8 cellular contexts compared by ENCODE assay signal in genomic region chr7:151340794-151341356, GRCh38. TPM values are rescaled to one million over a fixed set of nuclear protein-coding genes. Genes with fewer than 3 reads are reported as not detected.
A peak's percentile ranks its signal among the peaks of the same experiment; 100 is the strongest.
DNase-seq lines count a peak whose midpoint lies in the region; ATAC-seq and TF ChIP-seq lines count a peak whose summit lies in the region.

No MANE protein-coding gene starts in this region.

- peak overlapping the region in 1 of 11 experiments; percentile 80; a peak in 2 of 22 replicates for H3K27ac ChIP-seq in BLaER1 treated with 17β-estradiol and CSF1 and Interleukin-3, amounts not matched to agents 10 nM and 100 nM
- no peak overlapping the region for H3K27ac ChIP-seq in endodermal cell (ENCODE audit: low read depth, low read length)

- H3K4me2 ChIP-seq in BLaER1 treated with 17β-estradiol and CSF1 and Interleukin-3, amounts not matched to agents 10 nM and 100 nM: peak overlapping the region in 9 of 11 experiments; percentile 26 to 86 (median 73); a peak in 16 of 22 replicates

- peaks cover 9% of the 10 kb centered on the region for H3K36me3 Mint-ChIP-seq in endodermal cell (ENCODE audit: low read depth)
- H3K36me3 Mint-ChIP-seq in neural crest cell (ENCODE audit: low read depth): no peaks in the 10 kb centered on the region

- H3K9me3 ChIP-seq in BLaER1 treated with 17β-estradiol and CSF1 and Interleukin-3, amounts not matched to agents 10 nM and 100 nM (replicated peaks in 1 of 11): no peaks in the 10 kb centered on the region
- H3K9me3 ChIP-seq in NT2/D1 (ENCODE audit: insufficient read depth, low read length) (no peaks in the 10 kb centered on the region), endodermal cell (ENCODE audit: control insufficient read depth, low read length) (no peaks in the 10 kb centered on the region)

- H3K27me3 Mint-ChIP-seq in endodermal cell (ENCODE audit: insufficient read depth) (peaks cover 11% of the 10 kb centered on the region), neural crest cell (ENCODE audit: low read depth) (peaks cover 11% of the 10 kb centered on the region)

- H4K20me1 ChIP-seq in BLaER1 treated with 17β-estradiol and CSF1 and Interleukin-3, amounts not matched to agents 10 nM and 100 nM: no peaks in the 10 kb centered on the region; a peak in 1 of 22 replicates

- H3K27me3 ChIP-seq in BLaER1 treated with 17β-estradiol and CSF1 and Interleukin-3, amounts not matched to agents 10 nM and 100 nM: no peaks in the 10 kb centered on the region
- no peaks in the 10 kb centered on the region for H3K27me3 ChIP-seq in NT2/D1 (ENCODE audit: insufficient read depth, insufficient read length)
- no peaks in the 10 kb centered on the region for H3K27me3 ChIP-seq in endodermal cell (ENCODE audit: control insufficient read depth, insufficient read depth, low read length, poor library complexity, severe bottlenecking)

- H3K36me3 ChIP-seq in BLaER1 treated with 17β-estradiol and CSF1 and Interleukin-3, amounts not matched to agents 10 nM and 100 nM: peaks cover 4 to 18% (median 12%) of the 10 kb centered on the region in 11 experiments; a peak in 21 of 22 replicates
- H3K36me3 ChIP-seq in NT2/D1 (ENCODE audit: insufficient read depth, insufficient read length, low read length) (peaks cover 14% of the 10 kb centered on the region), endodermal cell (ENCODE audit: control insufficient read depth, insufficient read depth, low read length) (peaks cover 14% of the 10 kb centered on the region)

- peak overlapping the region in 3 of 10 experiments; percentile 84 to 86 (median 86); a peak in 5 of 20 replicates for H3K4me3 ChIP-seq in BLaER1 treated with 17β-estradiol and CSF1 and Interleukin-3, amounts not matched to agents 10 nM and 100 nM
- peak overlapping the region; percentile 21 for H3K4me3 ChIP-seq in NT2/D1 (ENCODE audit: insufficient read length, low read depth)
- peak overlapping the region; percentile 58 for H3K4me3 ChIP-seq in endodermal cell (ENCODE audit: low read length)

- TF ChIP-seq CTCF in endodermal cell (conservative IDR thresholded peaks at IDR 0.05): peak; percentile 24
- no peak for TF ChIP-seq CTCF in neural crest cell (conservative IDR thresholded peaks at IDR 0.05)

- DNase-seq in NT2/D1 (ENCODE audit: low read depth, low spot score) (no peak), endodermal cell (no peak), neural crest cell (ENCODE audit: low read depth, low spot score) (no peak), erythroblast (lab: John Stamatoyannopoulos, UW) (no peak), COLO829 (ENCODE audit: low spot score) (no peak), NCI-H2227 treated with DMSO at 0.1 percent for 48 hours (lab: John Stamatoyannopoulos, UW) (no peak)

- no peak for ATAC-seq in GM19467 (IDR thresholded peaks at IDR 0.05; ENCODE audit: unreplicated experiment)

- H3K4me1 ChIP-seq in BLaER1 treated with 17β-estradiol and CSF1 and Interleukin-3, amounts not matched to agents 10 nM and 100 nM: peaks cover 20 to 35% (median 27%) of the 10 kb centered on the region in 10 experiments
- H3K4me1 ChIP-seq in NT2/D1 (ENCODE audit: insufficient read depth, insufficient read length): no peaks in the 10 kb centered on the region
- no peaks in the 10 kb centered on the region for H3K4me1 ChIP-seq in endodermal cell (ENCODE audit: control insufficient read depth, insufficient read depth, low read length)

- H3K4me3 Mint-ChIP-seq in endodermal cell (peak overlapping the region; percentile 68), neural crest cell (peak overlapping the region; percentile 86)

- 77 to 85% methylated on average over 6 to 10 of the region's 12 CpGs for WGBS in endodermal cell (ENCODE audit: insufficient coverage in 1 of 2, insufficient read length in 1 of 2), 2 experiments

- no peak overlapping the region for H3K9ac ChIP-seq in BLaER1 treated with 17β-estradiol and CSF1 and Interleukin-3, amounts not matched to agents 10 nM and 100 nM
- H3K9ac ChIP-seq in NT2/D1 (ENCODE audit: insufficient read length, low read depth): no peak overlapping the region
- no peak overlapping the region for H3K9ac ChIP-seq in endodermal cell (ENCODE audit: extremely low read depth, low read length, poor library complexity, severe bottlenecking)

- peaks cover 3% of the 10 kb centered on the region for H3K9me3 Mint-ChIP-seq in endodermal cell
- H3K9me3 Mint-ChIP-seq in neural crest cell: no peaks in the 10 kb centered on the region

- H3K4me1 Mint-ChIP-seq in endodermal cell (peaks cover 2% of the 10 kb centered on the region), neural crest cell (peaks cover 4% of the 10 kb centered on the region)

- H3K27ac Mint-ChIP-seq in endodermal cell: no peak overlapping the region
- H3K27ac Mint-ChIP-seq in neural crest cell (ENCODE audit: unreplicated experiment): no peak overlapping the region

- no peak for TF ChIP-seq POLR2A in erythroblast (IDR thresholded peaks at IDR 0.05; ENCODE audit: low read length)

RNA-seq across cellular contexts. Expression of gene NUB1, which starts 0.7 kb away (rescaled TPM):
- 10 to 100 TPM; 50.2 to 64.7 TPM for total RNA-seq in endodermal cell
- 49.7 TPM for polyA plus RNA-seq in endodermal cell (2013, experiment 1 of 2)
- 48.8 TPM for polyA plus RNA-seq in endodermal cell (2013, experiment 2 of 2)
- 32.6 and 33.2 TPM in 2 replicates for total RNA-seq in neural crest cell
